Comparison of ENCODE assay signal across 22 cellular contexts in the genomic region with DNA sequence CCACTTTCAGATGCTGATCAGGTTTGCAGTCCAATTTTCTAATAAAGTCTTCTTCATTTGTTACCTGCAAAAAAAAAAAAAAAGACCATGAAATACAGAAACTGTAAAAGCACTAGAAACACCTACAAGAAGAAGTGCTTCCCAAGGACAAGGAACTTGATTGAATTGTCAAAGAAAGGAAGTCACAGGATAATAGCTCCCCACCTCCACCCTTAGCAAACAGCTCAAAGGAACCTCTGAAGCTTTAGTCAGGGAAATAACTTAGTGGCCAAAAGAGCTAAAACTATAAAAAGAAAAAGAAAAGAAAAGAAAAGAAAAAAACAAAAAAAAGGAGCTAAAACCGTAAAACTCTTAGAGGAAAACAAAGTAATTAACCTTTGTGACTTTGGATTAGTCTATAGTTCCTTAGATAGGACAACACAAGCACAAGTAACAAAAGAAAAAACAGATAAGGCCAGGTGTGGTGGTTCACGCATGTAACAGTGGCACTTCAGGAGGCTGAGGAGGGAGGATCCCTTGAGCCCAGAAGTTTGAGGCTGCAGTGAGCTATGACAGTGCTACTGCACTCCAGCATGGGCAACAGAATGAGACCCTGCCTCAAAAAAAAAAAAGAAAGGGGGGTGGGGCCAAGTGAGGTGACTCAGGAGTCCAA.
"Had no signal": no experiment of that assay in that cellular context is flagged by ENCODE, and none has a peak within 500 bp of the region (broad histone marks: within the 10 kb centered on the region; RNA-seq: fewer than 3 reads in every experiment).

No MANE protein-coding gene starts in this region.

- H3K27ac Mint-ChIP-seq: IgD-negative memory B cell had no signal

- H3K4me2 ChIP-seq: KMS-11, SK-N-SH had no signal

- ATAC-seq: K562, Panc1 had no signal

- H3K4me3 Mint-ChIP-seq: IgD-negative memory B cell had no signal

- DNase-seq: Kasumi-1, MM.1S, NCI-H1092 treated with DMSO at 0.1 percent for 48 hours, NCI-H1436, NCI-H187, NCI-H2029, NCI-H2081 treated with DMSO at 0.1 percent for 48 hours, NCI-H2171, NCI-H226, NCI-H446, NCI-H510A, NCI-H524 treated with DMSO at 0.1 percent for 48 hours, NCI-H69, NCI-H774, SHP77, SK-N-SH had no signal

- H3K9me3 Mint-ChIP-seq: IgD-negative memory B cell had no signal

- H3K27ac ChIP-seq: HL-60, KMS-11, RWPE1 had no signal

- H3K9me3 ChIP-seq: SK-N-SH had no signal

- H3K9ac ChIP-seq: KMS-11, SK-N-SH had no signal

- H3K4me3 ChIP-seq: K562 had no signal

- H3K27me3 Mint-ChIP-seq: IgD-negative memory B cell had no signal
